In genomic region chr10:97571622-97572021, GRCh38 we compare ENCODE assay signal across 11 cellular contexts. TPM values are rescaled to one million over a fixed set of nuclear protein-coding genes. Genes with fewer than 3 reads are reported as not detected.
A peak's percentile ranks its signal among the peaks of the same experiment; 100 is the strongest.
DNase-seq lines count a peak whose midpoint lies in the region; ATAC-seq, FAIRE-seq and TF ChIP-seq lines count a peak whose summit lies in the region.
"Had no signal": no experiment of that assay in that cellular context is flagged by ENCODE, and none has a peak within 500 bp of the region (broad histone marks: within the 10 kb centered on the region; RNA-seq: fewer than 3 reads in every experiment).

No MANE protein-coding gene starts in this region.

- H3K4me3 ChIP-seq in HUES64 (ENCODE audit: low read length): no peak overlapping the region
- no peak overlapping the region for H3K4me3 ChIP-seq in bronchial epithelial cell (ENCODE audit: low read depth, low read length)
- H3K4me3 ChIP-seq in mesenchymal stem cell (ENCODE audit: insufficient read depth in 1 of 2, low read depth in 1 of 2, low read length in 2 of 2): no peak overlapping the region
- no peak overlapping the region for H3K4me3 ChIP-seq in upper lobe of left lung
- H3K4me3 ChIP-seq: cardiac muscle cell had no signal

- no peak overlapping the region for H4K8ac ChIP-seq in mesenchymal stem cell (ENCODE audit: low read length)

- H3K36me3 ChIP-seq in HUES64 (ENCODE audit: insufficient read depth, low read length) (peaks cover 8% of the 10 kb centered on the region), bronchial epithelial cell (ENCODE audit: control insufficient read depth, insufficient read depth, low read length) (peaks cover 3% of the 10 kb centered on the region), mesenchymal stem cell (ENCODE audit: control insufficient read depth in 1 of 2, insufficient read depth in 2 of 2, low read depth in 1 of 2, low read length in 2 of 2) (peaks cover 32 to 42% of the 10 kb centered on the region in 2 experiments), upper lobe of left lung (peaks cover 20 to 39% (median 28%) of the 10 kb centered on the region in 4 donors)
- H3K36me3 ChIP-seq: cardiac muscle cell had no signal

- DNase-seq in bronchial epithelial cell (ENCODE audit: low read depth): peak; percentile 98
- DNase-seq in mesenchymal stem cell: no peak
- no peak for DNase-seq in upper lobe of left lung
- no peak for DNase-seq in cerebellum (ENCODE audit: low spot score)
- DNase-seq in effector CD4-positive, alpha-beta T cell: no peak
- no peak for DNase-seq in activated CD4-positive, alpha-beta T cell treated with anti-CD3 and anti-CD28 coated beads, Interleukin-2, amount 50 U/mL, for 1 hour

- H2BK120ac ChIP-seq in mesenchymal stem cell (ENCODE audit: low read depth, low read length): no peak overlapping the region

- H3K9me3 ChIP-seq in HUES64 (ENCODE audit: insufficient read depth, low read depth, low read length) (no peaks in the 10 kb centered on the region), mesenchymal stem cell (ENCODE audit: control insufficient read depth, low read length) (no peaks in the 10 kb centered on the region), upper lobe of left lung (no peaks in the 10 kb centered on the region)
- H3K9me3 ChIP-seq: neutrophil had no signal

- TF ChIP-seq CTCF in bronchial epithelial cell (IDR thresholded peaks at IDR 0.05; ENCODE audit: insufficient read depth, low read length, severe bottlenecking) (no peak), upper lobe of left lung (IDR thresholded peaks at IDR 0.05) (no peak)

- 89% methylated on average over 3 of the region's 3 CpGs for WGBS in HUES64
- WGBS in mesenchymal stem cell: 90% methylated on average over 3 of the region's 3 CpGs
- WGBS in upper lobe of left lung, 2 donors: 86 to 90% methylated on average over 2 to 3 of the region's 3 CpGs

- no peak overlapping the region for H3K4ac ChIP-seq in mesenchymal stem cell (ENCODE audit: low read depth in 1 of 2, low read length in 2 of 2)

- peak overlapping the region; percentile 82 for H2AK5ac ChIP-seq in mesenchymal stem cell (ENCODE audit: low read length, severe bottlenecking)

- H3K4me2 ChIP-seq in mesenchymal stem cell (ENCODE audit: low read length, poor library complexity, severe bottlenecking): no peak overlapping the region

- no peak overlapping the region for H2AFZ ChIP-seq in mesenchymal stem cell (ENCODE audit: low read depth, low read length)

- no peak for TF ChIP-seq POLR2A in upper lobe of left lung (IDR thresholded peaks at IDR 0.05)

- H3K4me1 ChIP-seq in HUES64 (ENCODE audit: insufficient read depth, low read length) (peaks cover 8% of the 10 kb centered on the region), mesenchymal stem cell (ENCODE audit: control insufficient read depth, insufficient read depth, low read depth, low read length) (peaks cover 54% of the 10 kb centered on the region), upper lobe of left lung (peaks cover 3 to 20% (median 9%) of the 10 kb centered on the region in 4 donors)

- no peak overlapping the region for H2BK15ac ChIP-seq in mesenchymal stem cell (ENCODE audit: low read depth, poor library complexity, severe bottlenecking)

- H4K91ac ChIP-seq in mesenchymal stem cell (ENCODE audit: low read length): no peak overlapping the region

- H3K79me1 ChIP-seq in mesenchymal stem cell (replicated peaks; ENCODE audit: low read length, poor library complexity, severe bottlenecking): peaks cover 11% of the 10 kb centered on the region

- H3K9ac ChIP-seq in HUES64 (ENCODE audit: low read depth, low read length) (no peak overlapping the region), mesenchymal stem cell (ENCODE audit: low read length) (peak overlapping the region; percentile 27)

- peak overlapping the region; percentile 2 for H2BK5ac ChIP-seq in mesenchymal stem cell (ENCODE audit: low read depth, low read length, poor library complexity, severe bottlenecking)

- H3K27ac ChIP-seq in HUES64 (ENCODE audit: low read depth, low read length) (0 out of 2 replicates have a peak overlapping the region, but pooled peaks have one; percentile 29), mesenchymal stem cell (ENCODE audit: low read length, poor library complexity, severe bottlenecking) (peak overlapping the region; percentile 73), upper lobe of left lung (peak overlapping the region; percentile 63 to 66 (median 65))
- H3K27ac ChIP-seq: cardiac muscle cell, neutrophil had no signal

- ATAC-seq in upper lobe of left lung (ENCODE audit: low FRiP score in 2 of 2): peak in 1 of 2 donors; percentile 4

- no peak for TF ChIP-seq EP300 in upper lobe of left lung (IDR thresholded peaks at IDR 0.05)

- FAIRE-seq in bronchial epithelial cell (lab: Jason Lieb, UNC): peak; percentile 98

- H3K14ac ChIP-seq in mesenchymal stem cell (ENCODE audit: low read length in 2 of 2): no peak overlapping the region

- no peaks in the 10 kb centered on the region for H3K27me3 ChIP-seq in HUES64 (ENCODE audit: insufficient read depth, low read length)
- H3K27me3 ChIP-seq in bronchial epithelial cell (ENCODE audit: control insufficient read depth, insufficient read depth, low read length): no peaks in the 10 kb centered on the region
- no peaks in the 10 kb centered on the region for H3K27me3 ChIP-seq in mesenchymal stem cell (ENCODE audit: control insufficient read depth in 1 of 2, insufficient read depth in 1 of 2, low read length in 2 of 2)
- H3K27me3 ChIP-seq in upper lobe of left lung: no peaks in the 10 kb centered on the region
- H3K27me3 ChIP-seq: cardiac muscle cell, neutrophil had no signal

- no peak overlapping the region for H3K23ac ChIP-seq in mesenchymal stem cell (ENCODE audit: low read length in 2 of 2)

- no peak overlapping the region for H2BK12ac ChIP-seq in mesenchymal stem cell (ENCODE audit: low read length in 2 of 2)

- no peak overlapping the region for H3K18ac ChIP-seq in mesenchymal stem cell (ENCODE audit: low read depth in 1 of 2, low read length in 2 of 2)

RNA-seq across cellular contexts. Expression of gene ANKRD2, which starts 1.0 kb away (rescaled TPM):
- not detected for polyA plus RNA-seq in HUES64 (2013, experiment 1 of 2)
- not detected for polyA plus RNA-seq in HUES64 (2013, experiment 2 of 2)
- total RNA-seq in bronchial epithelial cell (0.26 TPM in 2 replicates), upper lobe of left lung (1 to 10 TPM in 3 of 6 donors, under 1 TPM in 2, not detected in 1; 0.67 to 2.4 (median 1.1) TPM), cerebellum (not detected)
- 0.04 TPM for polyA plus RNA-seq in mesenchymal stem cell (2013, experiment 1 of 2)
- not detected for polyA plus RNA-seq in mesenchymal stem cell (2013, experiment 2 of 2)
- total RNA-seq: cardiac muscle cell had no signal
- polyA plus RNA-seq: cardiac muscle cell, immature natural killer cell had no signal

RNA-seq across cellular contexts. Expression of gene HOGA1, which starts 12.6 kb away (rescaled TPM):
- polyA plus RNA-seq in HUES64 (2013, experiment 1 of 2): 0.30 TPM
- 0.57 TPM for polyA plus RNA-seq in HUES64 (2013, experiment 2 of 2)
- total RNA-seq in bronchial epithelial cell: 0.13 and 0.26 TPM in 2 replicates
- polyA plus RNA-seq in mesenchymal stem cell (2013, experiment 1 of 2): 0.23 TPM
- 0.27 TPM for polyA plus RNA-seq in mesenchymal stem cell (2013, experiment 2 of 2)
- total RNA-seq in upper lobe of left lung: 1 to 10 TPM in 5 of 6 donors, under 1 TPM in 1; 0.39 to 4.2 (median 1.9) TPM
- 3.4 TPM for total RNA-seq in cerebellum
- total RNA-seq: activated T-helper 2 cell treated with anti-CD3 and anti-CD28 coated beads, Interferon-gamma antibody, Interleukin-2, Interleukin-4, amounts not matched to agents 10 μg/mL and 5 μg/mL and 100 μg/mL, durations not matched to agents 14 hours and 24 hours and 36 hours had no signal
- polyA plus RNA-seq: immature natural killer cell had no signal

RNA-seq across cellular contexts. Expression of gene C10orf62, which starts 17.9 kb away (rescaled TPM):
- not detected for polyA plus RNA-seq in HUES64 (2013, experiment 1 of 2)
- not detected for polyA plus RNA-seq in HUES64 (2013, experiment 2 of 2)
- under 0.01 TPM in 1 of 2 replicates, not detected in the other for total RNA-seq in bronchial epithelial cell
- polyA plus RNA-seq in mesenchymal stem cell (2013, experiment 1 of 2): not detected
- polyA plus RNA-seq in mesenchymal stem cell (2013, experiment 2 of 2): not detected
- total RNA-seq in upper lobe of left lung: 1 to 10 TPM in 1 of 6 donors, under 1 TPM in 1, not detected in 4; 0.20 to 7.3 TPM
- total RNA-seq in cerebellum: 0.73 TPM
- total RNA-seq: activated T-helper 2 cell treated with anti-CD3 and anti-CD28 coated beads, Interferon-gamma antibody, Interleukin-2, Interleukin-4, amounts not matched to agents 10 μg/mL and 5 μg/mL and 100 μg/mL, durations not matched to agents 14 hours and 24 hours and 36 hours had no signal
- polyA plus RNA-seq: cardiac muscle cell, immature natural killer cell had no signal
